In genomic region chr2:121634354-121635307, GRCh38 we compare ENCODE assay signal across 8 cellular contexts. TPM values are rescaled to one million over a fixed set of nuclear protein-coding genes. Genes with fewer than 3 reads are reported as not detected.
DNase-seq lines count a peak whose midpoint lies in the region; ATAC-seq and TF ChIP-seq lines count a peak whose summit lies in the region.

No MANE protein-coding gene starts in this region.

- peaks cover 0 to 8% (median 3%) of the 10 kb centered on the region in 5 donors for H3K9me3 Mint-ChIP-seq in CD8-positive, alpha-beta memory T cell
- H3K9me3 Mint-ChIP-seq in HFFc6 (no peaks in the 10 kb centered on the region), WTC11 (peaks cover 21% of the 10 kb centered on the region)

- 19% methylated on average over 3 of the region's 6 CpGs for WGBS in right lobe of liver (ENCODE audit: insufficient coverage, low coverage, low lambda C conversion rate, missing lambda C conversion rate)

- peaks cover 34 to 56% (median 50%) of the 10 kb centered on the region in 3 donors for H3K4me1 Mint-ChIP-seq in CD8-positive, alpha-beta memory T cell
- H3K4me1 Mint-ChIP-seq in HFFc6 (ENCODE audit: low read depth) (peaks cover 46% of the 10 kb centered on the region), WTC11 (no peaks in the 10 kb centered on the region)

- peaks cover 11 to 20% (median 12%) of the 10 kb centered on the region in 3 donors for H3K36me3 Mint-ChIP-seq in CD8-positive, alpha-beta memory T cell
- H3K36me3 Mint-ChIP-seq in HFFc6 (ENCODE audit: low read depth) (peaks cover 9% of the 10 kb centered on the region), WTC11 (peaks cover 20% of the 10 kb centered on the region)

- no peak overlapping the region for H3K27ac ChIP-seq in CD8-positive, alpha-beta memory T cell (ENCODE audit: low read depth, low read length)
- H3K27ac ChIP-seq in right lobe of liver (peak overlapping the region in 1 of 3 donors; percentile 3), dorsolateral prefrontal cortex (peak overlapping the region in 4 of 59 donors; percentile 6 to 28 (median 12))

- H3K27me3 Mint-ChIP-seq in CD8-positive, alpha-beta memory T cell: no peaks in the 10 kb centered on the region
- no peaks in the 10 kb centered on the region for H3K27me3 Mint-ChIP-seq in HFFc6 (ENCODE audit: insufficient read depth)
- H3K27me3 Mint-ChIP-seq in WTC11 (ENCODE audit: low read depth): no peaks in the 10 kb centered on the region

- TF ChIP-seq POLR2A in right lobe of liver (IDR thresholded peaks at IDR 0.05): no peak

- H3K9me3 ChIP-seq in CD8-positive, alpha-beta memory T cell (ENCODE audit: low read length): no peaks in the 10 kb centered on the region
- no peaks in the 10 kb centered on the region for H3K9me3 ChIP-seq in right lobe of liver

- no peak overlapping the region for H3K4me3 ChIP-seq in CD8-positive, alpha-beta memory T cell (ENCODE audit: low read length)
- no peak overlapping the region for H3K4me3 ChIP-seq in right lobe of liver
- H3K4me3 ChIP-seq in dorsolateral prefrontal cortex: no peak overlapping the region

- no peak overlapping the region for H3K4me3 Mint-ChIP-seq in CD8-positive, alpha-beta memory T cell
- H3K4me3 Mint-ChIP-seq in HFFc6 (peak overlapping the region; percentile 71), WTC11 (no peak overlapping the region)

- in situ Hi-C loops in GM13977 (cut with MboI; ENCODE audit: low pct_unique_long_range_greater_than_20kb, low sequenced_read_pairs, unreplicated experiment): no loop called here

- peaks cover 12% of the 10 kb centered on the region for H3K4me1 ChIP-seq in CD8-positive, alpha-beta memory T cell (ENCODE audit: insufficient read depth, low read length)
- H3K4me1 ChIP-seq in right lobe of liver: peaks cover 0 to 19% (median 0%) of the 10 kb centered on the region in 4 donors

- no peak for ATAC-seq in WTC11
- peak; percentile 41 to 63 (median 60) for ATAC-seq in right lobe of liver

- CTCF ChIA-PET in CD8-positive, alpha-beta memory T cell (lab: Charles Lee): interaction anchor here (1.0 to 1.6 kb wide), 2 partner anchors 8 to 21 kb away, joined by 3 to 4 read pairs; no protein-coding TSS in a partner anchor
- CTCF ChIA-PET in WTC11 (lab: Charles Lee): no interaction called here

- POLR2A ChIA-PET in CD8-positive, alpha-beta memory T cell (lab: Charles Lee): interaction anchor here (0.6 kb wide), 1 partner anchor 12 kb away, joined by 7 read pairs; no protein-coding TSS in a partner anchor
- POLR2A ChIA-PET in WTC11 (lab: Charles Lee): interaction anchor here (0.6 kb wide), 1 partner anchor 17 kb away, joined by 3 read pairs; no protein-coding TSS in a partner anchor

- no peaks in the 10 kb centered on the region for H3K27me3 ChIP-seq in CD8-positive, alpha-beta memory T cell (ENCODE audit: insufficient read depth, low read length, poor library complexity, severe bottlenecking)
- H3K27me3 ChIP-seq in right lobe of liver: no peaks in the 10 kb centered on the region
- H3K27me3 ChIP-seq in dorsolateral prefrontal cortex: no peaks in the 10 kb centered on the region

- no peaks in the 10 kb centered on the region for H3K36me3 ChIP-seq in CD8-positive, alpha-beta memory T cell (ENCODE audit: insufficient read depth, low read length)
- no peaks in the 10 kb centered on the region for H3K36me3 ChIP-seq in right lobe of liver

- H3K27ac Mint-ChIP-seq in CD8-positive, alpha-beta memory T cell: peak overlapping the region in 7 of 8 donors; percentile 23 to 89 (median 63)
- peak overlapping the region; percentile 95 for H3K27ac Mint-ChIP-seq in HFFc6
- peak overlapping the region; percentile 82; the same call in 1 of the 2 replicates for H3K27ac Mint-ChIP-seq in WTC11

- DNase-seq in CD8-positive, alpha-beta memory T cell: no peak
- DNase-seq in HFFc6: peak; percentile 70
- DNase-seq in WTC11 (ENCODE audit: low spot score): no peak
- DNase-seq in right lobe of liver: no peak
- no peak for DNase-seq in GM13977 (ENCODE audit: low spot score)
- no peak for DNase-seq in dorsolateral prefrontal cortex
- no peak for DNase-seq in DMS 273 (lab: John Stamatoyannopoulos, UW; ENCODE audit: unreplicated experiment)
- DNase-seq in effector CD8-positive, alpha-beta T cell (lab: John Stamatoyannopoulos, UW): no peak

- intact Hi-C loops in right lobe of liver (cut with DNase I): no loop called here
- intact Hi-C loops in dorsolateral prefrontal cortex (cut with DNase I): no loop called here

- TF ChIP-seq CTCF in HFFc6 (IDR thresholded peaks at IDR 0.05) (no peak), WTC11 (IDR thresholded peaks at IDR 0.05) (no peak), right lobe of liver (IDR thresholded peaks at IDR 0.05) (no peak), GM13977 (IDR thresholded peaks at IDR 0.05; ENCODE audit: extremely low read depth, insufficient read depth, missing control alignments) (no peak), dorsolateral prefrontal cortex (IDR thresholded peaks at IDR 0.05 in 54 of 56, conservative IDR thresholded peaks at IDR 0.05 in 2 of 56; ENCODE audit: low read depth in 1 of 56, partially characterized antibody in 56 of 56) (no peak)

TF ChIP-seq in WTC11, 78 proteins besides CTCF, POLR2A, EP300 and RAD21 (continues in another document):
- TF ChIP-seq NFE2L1 (CRISPR knock-in tag; IDR thresholded peaks at IDR 0.05) (no peak), ZNF138 (CRISPR knock-in tag; conservative IDR thresholded peaks at IDR 0.05) (no peak), ESRRA (CRISPR knock-in tag; IDR thresholded peaks at IDR 0.05; ENCODE audit: borderline replicate concordance) (no peak), ZNF512 (CRISPR knock-in tag; IDR thresholded peaks at IDR 0.05; ENCODE audit: borderline replicate concordance) (no peak), GABPB1 (CRISPR knock-in tag; IDR thresholded peaks at IDR 0.05) (no peak), IRF2 (CRISPR knock-in tag; IDR thresholded peaks at IDR 0.05; ENCODE audit: borderline replicate concordance, low read depth) (no peak), TEAD4 (CRISPR knock-in tag; IDR thresholded peaks at IDR 0.05) (no peak), SMAD4 (CRISPR knock-in tag; IDR thresholded peaks at IDR 0.05) (no peak), PREB (CRISPR knock-in tag; IDR thresholded peaks at IDR 0.05; ENCODE audit: borderline replicate concordance) (no peak), RELA (CRISPR knock-in tag; IDR thresholded peaks at IDR 0.05; ENCODE audit: borderline replicate concordance) (no peak), ZNF532 (CRISPR knock-in tag; IDR thresholded peaks at IDR 0.05; ENCODE audit: borderline replicate concordance) (no peak), EMX1 (CRISPR knock-in tag; IDR thresholded peaks at IDR 0.05) (no peak)

RNA-seq across cellular contexts. Expression of gene CLASP1, which starts 14.6 kb away (rescaled TPM):
- 10 to 100 TPM; 62.6 to 66.0 TPM for total RNA-seq in CD8-positive, alpha-beta memory T cell
- 22.2 TPM for polyA plus RNA-seq in CD8-positive, alpha-beta memory T cell
- 10 to 100 TPM; 38.2 to 49.0 (median 41.1) TPM for total RNA-seq in HFFc6 (2021; fragmentation: NEBNext Ultra II Directional; extraction: Animal tissue kit (Norgen Biotek cat#: 25700))
- total RNA-seq in WTC11 (2021): 47.2 to 50.0 TPM (median 48.7 TPM) in 3 replicates
- total RNA-seq in right lobe of liver: 10 to 100 TPM; 19.7 to 32.4 (median 24.1) TPM
- total RNA-seq in dorsolateral prefrontal cortex: 100 to 1,000 TPM in 113 of 120 experiments, 10 to 100 TPM in 7; 82.3 to 147 (median 116) TPM
